9 cellular contexts compared by ENCODE assay signal in genomic region chr20:56515657-56516381, GRCh38. TPM values are rescaled to one million over a fixed set of nuclear protein-coding genes. Genes with fewer than 3 reads are reported as not detected.
DNase-seq lines count a peak whose midpoint lies in the region; ATAC-seq and TF ChIP-seq lines count a peak whose summit lies in the region.
"Had no signal": no experiment of that assay in that cellular context is flagged by ENCODE, and none has a peak within 500 bp of the region (broad histone marks: within the 10 kb centered on the region; RNA-seq: fewer than 3 reads in every experiment).

No MANE protein-coding gene starts in this region.

- TF ChIP-seq CTCF in GM12874 (IDR thresholded peaks at IDR 0.05; ENCODE audit: insufficient read depth, low read depth, low read length) = peak; percentile 2; the same call in 1 of the 2 replicates
- TF ChIP-seq CTCF in fibroblast of the aortic adventitia (IDR thresholded peaks at IDR 0.05; ENCODE audit: insufficient read depth, low read length) = no peak

- H3K4me1 Mint-ChIP-seq in activated T-helper 2 cell treated with anti-CD3 and anti-CD28 coated beads, Interferon-gamma antibody, Interleukin-2, Interleukin-4, amounts not matched to agents 10 μg/mL and 5 μg/mL and 100 μg/mL, durations not matched to agents 14 hours and 24 hours and 36 hours (ENCODE audit: low read depth) = no peaks in the 10 kb centered on the region

- peaks cover 61% of the 10 kb centered on the region for H3K36me3 Mint-ChIP-seq in activated T-helper 2 cell treated with anti-CD3 and anti-CD28 coated beads, Interferon-gamma antibody, Interleukin-2, Interleukin-4, amounts not matched to agents 10 μg/mL and 5 μg/mL and 100 μg/mL, durations not matched to agents 14 hours and 24 hours and 36 hours (ENCODE audit: low read depth)

- H3K4me3 Mint-ChIP-seq in activated T-helper 2 cell treated with anti-CD3 and anti-CD28 coated beads, Interferon-gamma antibody, Interleukin-2, Interleukin-4, amounts not matched to agents 10 μg/mL and 5 μg/mL and 100 μg/mL, durations not matched to agents 14 hours and 24 hours and 36 hours (ENCODE audit: low read depth) = no peak overlapping the region

- H3K9me3 Mint-ChIP-seq in activated T-helper 2 cell treated with anti-CD3 and anti-CD28 coated beads, Interferon-gamma antibody, Interleukin-2, Interleukin-4, amounts not matched to agents 10 μg/mL and 5 μg/mL and 100 μg/mL, durations not matched to agents 14 hours and 24 hours and 36 hours = peaks cover 12% of the 10 kb centered on the region

- TF ChIP-seq POLR2A in GM18505 (IDR thresholded peaks at IDR 0.05; ENCODE audit: borderline replicate concordance, extremely low read depth, insufficient read depth, insufficient read length) = no peak

- ATAC-seq in GM18505 (IDR thresholded peaks at IDR 0.05; ENCODE audit: unreplicated experiment) = no peak

- DNase-seq in RPMI7951 (ENCODE audit: low read depth) = peak; percentile 33
- DNase-seq in fibroblast of the aortic adventitia (ENCODE audit: low read depth) = peak; percentile 14
- DNase-seq in skeletal muscle cell (ENCODE audit: low read depth) = peak; percentile 9
- DNase-seq in activated T-helper 2 cell treated with anti-CD3 and anti-CD28 coated beads, Interferon-gamma antibody, Interleukin-2, Interleukin-4, amounts not matched to agents 10 μg/mL and 5 μg/mL and 100 μg/mL, durations not matched to agents 14 hours and 24 hours and 36 hours (ENCODE audit: low spot score) = no peak
- no peak for DNase-seq in activated CD4-positive, CD25-positive, alpha-beta regulatory T cell (lab: John Stamatoyannopoulos, UW)
- DNase-seq: T-helper 9 cell had no signal

- intact Hi-C loops in activated T-helper 2 cell treated with anti-CD3 and anti-CD28 coated beads, Interferon-gamma antibody, Interleukin-2, Interleukin-4, amounts not matched to agents 10 μg/mL and 5 μg/mL and 100 μg/mL, durations not matched to agents 14 hours and 24 hours and 36 hours (cut with micrococcal nuclease) = loop anchor here (5.0 kb wide), 1 partner anchor 114 kb away; no protein-coding TSS in a partner anchor

- H3K27ac Mint-ChIP-seq in activated T-helper 2 cell treated with anti-CD3 and anti-CD28 coated beads, Interferon-gamma antibody, Interleukin-2, Interleukin-4, amounts not matched to agents 10 μg/mL and 5 μg/mL and 100 μg/mL, durations not matched to agents 14 hours and 24 hours and 36 hours = no peak overlapping the region

- H3K4me3 ChIP-seq in fibroblast of the aortic adventitia (ENCODE audit: low read depth, low read length) (no peak overlapping the region), skeletal muscle cell (ENCODE audit: low read depth, low read length) (no peak overlapping the region)

- no peaks in the 10 kb centered on the region for H3K27me3 Mint-ChIP-seq in activated T-helper 2 cell treated with anti-CD3 and anti-CD28 coated beads, Interferon-gamma antibody, Interleukin-2, Interleukin-4, amounts not matched to agents 10 μg/mL and 5 μg/mL and 100 μg/mL, durations not matched to agents 14 hours and 24 hours and 36 hours (ENCODE audit: low read depth)

RNA-seq across cellular contexts. Expression of gene FAM209A, which starts 8.7 kb away (rescaled TPM):
- total RNA-seq in RPMI7951 (2014; rRNA removed; shearing (Covaris generic)) = 0.12 TPM in 1 of 2 replicates, not detected in the other
- not detected in 2 replicates for total RNA-seq in fibroblast of the aortic adventitia (ENCODE audit: low replicate concordance)
- total RNA-seq in activated T-helper 2 cell treated with anti-CD3 and anti-CD28 coated beads, Interferon-gamma antibody, Interleukin-2, Interleukin-4, amounts not matched to agents 10 μg/mL and 5 μg/mL and 100 μg/mL, durations not matched to agents 14 hours and 24 hours and 36 hours = 1.2 and 1.7 TPM in 2 replicates
- total RNA-seq: kidney epithelial cell had no signal

RNA-seq across cellular contexts. Expression of gene FAM209B, which starts 17.2 kb away (rescaled TPM):
- not detected in 2 replicates for total RNA-seq in RPMI7951 (2014; rRNA removed; shearing (Covaris generic))
- total RNA-seq in fibroblast of the aortic adventitia (ENCODE audit: low replicate concordance) = not detected in 2 replicates
- total RNA-seq in activated T-helper 2 cell treated with anti-CD3 and anti-CD28 coated beads, Interferon-gamma antibody, Interleukin-2, Interleukin-4, amounts not matched to agents 10 μg/mL and 5 μg/mL and 100 μg/mL, durations not matched to agents 14 hours and 24 hours and 36 hours = 0.97 and 1.8 TPM in 2 replicates
- total RNA-seq: kidney epithelial cell had no signal

RNA-seq across cellular contexts. Expression of gene RTF2, which starts 47.4 kb away (rescaled TPM):
- total RNA-seq in RPMI7951 (2014; rRNA removed; shearing (Covaris generic)) = 142 and 177 TPM in 2 replicates
- 61.5 and 66.1 TPM in 2 replicates for total RNA-seq in fibroblast of the aortic adventitia (ENCODE audit: low replicate concordance)
- 103 and 107 TPM in 2 replicates for total RNA-seq in activated T-helper 2 cell treated with anti-CD3 and anti-CD28 coated beads, Interferon-gamma antibody, Interleukin-2, Interleukin-4, amounts not matched to agents 10 μg/mL and 5 μg/mL and 100 μg/mL, durations not matched to agents 14 hours and 24 hours and 36 hours

Comparison
In these comparisons a context has a peak if more than half of its experiments do, and no peak if none do; other contexts are left out.
1. DNase-seq: peak in RPMI7951 (single experiment), fibroblast of the aortic adventitia (single experiment) and skeletal muscle cell (single experiment); none in activated T-helper 2 cell treated with anti-CD3 and anti-CD28 coated beads, Interferon-gamma antibody, Interleukin-2, Interleukin-4, amounts not matched to agents 10 μg/mL and 5 μg/mL and 100 μg/mL, durations not matched to agents 14 hours and 24 hours and 36 hours (single experiment) and activated CD4-positive, CD25-positive, alpha-beta regulatory T cell (0 of 4).